8 cellular contexts compared by ENCODE assay signal in genomic region chr22:50507991-50508884, GRCh38.
DNase-seq lines count a peak whose midpoint lies in the region; ATAC-seq and TF ChIP-seq lines count a peak whose summit lies in the region.

Gene NCAPH2 (plus strand): TSS chr22:50508224. CDS start chr22:50508338, 114 bp downstream.

- H3K27ac ChIP-seq in cingulate gyrus (ENCODE audit: low read depth, low read length) = peak within 1 kb of the TSS; percentile 89

- TF ChIP-seq CTCF in AG09319 (IDR thresholded peaks at IDR 0.05; ENCODE audit: low read depth, low read length) = no peak; the same call in 1 of the 2 replicates

- ATAC-seq in GM19035 (IDR thresholded peaks at IDR 0.05; ENCODE audit: unreplicated experiment) (peak; percentile 69), HG03342 (IDR thresholded peaks at IDR 0.05; ENCODE audit: unreplicated experiment) (peak; percentile 63)

- DNase-seq in AG09319 (ENCODE audit: extremely low read depth, low read depth) (peak; percentile 92), NCI-H510A (lab: John Stamatoyannopoulos, UW) (peak; percentile 79), kidney tubule cell (ENCODE audit: low spot score) (peak; percentile 97)
- peak; percentile 99 for DNase-seq in activated CD4-positive, alpha-beta T cell treated with anti-CD3 and anti-CD28 coated beads for 48 hours
- DNase-seq in stimulated activated CD4-positive, alpha-beta T cell treated with anti-CD3 and anti-CD28 coated beads, Interleukin-1b, Interleukin-23, amount 100 ng/mL, for 1 hour (ENCODE audit: low read depth in 2 of 2) = peak; percentile 95

Comparison
In these comparisons a context has a peak if more than half of its experiments do, and no peak if none do; other contexts are left out.
1. Peak in every context shown above with its lines: DNase-seq, ATAC-seq and H3K27ac ChIP-seq.